2 cellular contexts compared by ENCODE assay signal in genomic region chr7:22782616-22783232, GRCh38.
TF ChIP-seq lines count a peak whose summit lies in the region.

No MANE protein-coding gene starts in this region.

TF ChIP-seq in WTC11, 78 proteins besides CTCF, POLR2A, EP300 and RAD21:
- TF ChIP-seq NR2C2 (CRISPR knock-in tag; IDR thresholded peaks at IDR 0.05): no peak
- no peak for TF ChIP-seq ZNF425 (CRISPR knock-in tag; conservative IDR thresholded peaks at IDR 0.05)
- no peak for TF ChIP-seq NR3C1 (CRISPR knock-in tag; conservative IDR thresholded peaks at IDR 0.05; ENCODE audit: low read depth)
- no peak for TF ChIP-seq JAZF1 (CRISPR knock-in tag; IDR thresholded peaks at IDR 0.05)
- no peak for TF ChIP-seq CBFB (CRISPR knock-in tag; IDR thresholded peaks at IDR 0.05; ENCODE audit: low read depth)
- TF ChIP-seq ZNF512 (CRISPR knock-in tag; IDR thresholded peaks at IDR 0.05; ENCODE audit: borderline replicate concordance): no peak
- TF ChIP-seq, protein P1, sequence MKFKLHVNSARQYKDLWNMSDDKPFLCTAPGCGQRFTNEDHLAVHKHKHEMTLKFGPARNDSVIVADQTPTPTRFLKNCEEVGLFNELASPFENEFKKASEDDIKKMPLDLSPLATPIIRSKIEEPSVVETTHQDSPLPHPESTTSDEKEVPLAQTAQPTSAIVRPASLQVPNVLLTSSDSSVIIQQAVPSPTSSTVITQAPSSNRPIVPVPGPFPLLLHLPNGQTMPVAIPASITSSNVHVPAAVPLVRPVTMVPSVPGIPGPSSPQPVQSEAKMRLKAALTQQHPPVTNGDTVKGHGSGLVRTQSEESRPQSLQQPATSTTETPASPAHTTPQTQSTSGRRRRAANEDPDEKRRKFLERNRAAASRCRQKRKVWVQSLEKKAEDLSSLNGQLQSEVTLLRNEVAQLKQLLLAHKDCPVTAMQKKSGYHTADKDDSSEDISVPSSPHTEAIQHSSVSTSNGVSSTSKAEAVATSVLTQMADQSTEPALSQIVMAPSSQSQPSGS (CRISPR knock-in tag; IDR thresholded peaks at IDR 0.05; ENCODE audit: borderline replicate concordance, low read depth): no peak
- no peak for TF ChIP-seq NR1H2 (CRISPR knock-in tag; IDR thresholded peaks at IDR 0.05)
- TF ChIP-seq ETV6 (CRISPR knock-in tag; IDR thresholded peaks at IDR 0.05): no peak
- TF ChIP-seq, protein P2, sequence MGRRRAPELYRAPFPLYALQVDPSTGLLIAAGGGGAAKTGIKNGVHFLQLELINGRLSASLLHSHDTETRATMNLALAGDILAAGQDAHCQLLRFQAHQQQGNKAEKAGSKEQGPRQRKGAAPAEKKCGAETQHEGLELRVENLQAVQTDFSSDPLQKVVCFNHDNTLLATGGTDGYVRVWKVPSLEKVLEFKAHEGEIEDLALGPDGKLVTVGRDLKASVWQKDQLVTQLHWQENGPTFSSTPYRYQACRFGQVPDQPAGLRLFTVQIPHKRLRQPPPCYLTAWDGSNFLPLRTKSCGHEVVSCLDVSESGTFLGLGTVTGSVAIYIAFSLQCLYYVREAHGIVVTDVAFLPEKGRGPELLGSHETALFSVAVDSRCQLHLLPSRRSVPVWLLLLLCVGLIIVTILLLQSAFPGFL (CRISPR knock-in tag; IDR thresholded peaks at IDR 0.05; ENCODE audit: borderline replicate concordance): no peak
- TF ChIP-seq GTF2I (CRISPR knock-in tag; conservative IDR thresholded peaks at IDR 0.05): no peak
- no peak for TF ChIP-seq TCF7 (CRISPR knock-in tag; IDR thresholded peaks at IDR 0.05; ENCODE audit: low read depth)
- TF ChIP-seq, protein P3, sequence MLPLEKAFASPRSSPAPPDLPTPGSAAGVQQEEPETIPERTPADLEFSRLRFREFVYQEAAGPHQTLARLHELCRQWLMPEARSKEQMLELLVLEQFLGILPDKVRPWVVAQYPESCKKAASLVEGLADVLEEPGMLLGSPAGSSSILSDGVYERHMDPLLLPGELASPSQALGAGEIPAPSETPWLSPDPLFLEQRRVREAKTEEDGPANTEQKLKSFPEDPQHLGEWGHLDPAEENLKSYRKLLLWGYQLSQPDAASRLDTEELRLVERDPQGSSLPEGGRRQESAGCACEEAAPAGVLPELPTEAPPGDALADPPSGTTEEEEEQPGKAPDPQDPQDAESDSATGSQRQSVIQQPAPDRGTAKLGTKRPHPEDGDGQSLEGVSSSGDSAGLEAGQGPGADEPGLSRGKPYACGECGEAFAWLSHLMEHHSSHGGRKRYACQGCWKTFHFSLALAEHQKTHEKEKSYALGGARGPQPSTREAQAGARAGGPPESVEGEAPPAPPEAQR (CRISPR knock-in tag; IDR thresholded peaks at IDR 0.05): no peak
- no peak for TF ChIP-seq E2F4 (CRISPR knock-in tag; IDR thresholded peaks at IDR 0.05; ENCODE audit: borderline replicate concordance, low read depth)
TF ChIP-seq in WTC11: peak in this region for 0.

TF ChIP-seq in HepG2, 621 proteins besides CTCF, POLR2A, EP300 and RAD21 (continues in another document):
- TF ChIP-seq ERF (CRISPR knock-in tag; IDR thresholded peaks at IDR 0.05) (0 out of 2 replicates have a peak, but pooled peaks have one; percentile 33), SMC3 (IDR thresholded peaks at IDR 0.05; ENCODE audit: low read length) (peak; percentile 67; the same call in 1 of the 2 replicates), GLI4 (CRISPR knock-in tag; IDR thresholded peaks at IDR 0.05; ENCODE audit: borderline replicate concordance) (no peak), ZNF614 (CRISPR knock-in tag; IDR thresholded peaks at IDR 0.05; ENCODE audit: borderline replicate concordance) (0 out of 2 replicates have a peak, but pooled peaks have one; percentile 39), ZNF556 (CRISPR knock-in tag; IDR thresholded peaks at IDR 0.05; ENCODE audit: borderline replicate concordance) (no peak), JUNB (CRISPR knock-in tag; IDR thresholded peaks at IDR 0.05; ENCODE audit: borderline replicate concordance) (no peak), ZNF510 (CRISPR knock-in tag; IDR thresholded peaks at IDR 0.05; ENCODE audit: low read depth) (no peak), ZSCAN29 (CRISPR knock-in tag; conservative IDR thresholded peaks at IDR 0.05) (no peak), ZSCAN12 (CRISPR knock-in tag; IDR thresholded peaks at IDR 0.05) (no peak), RBM39 (IDR thresholded peaks at IDR 0.05; ENCODE audit: low read depth, low read length, poor library complexity, severe bottlenecking) (no peak), ZNF33A (CRISPR knock-in tag; IDR thresholded peaks at IDR 0.05; ENCODE audit: borderline replicate concordance) (no peak), ATF7-NPFF (CRISPR knock-in tag; IDR thresholded peaks at IDR 0.05; ENCODE audit: low read depth) (no peak), TAF15 (IDR thresholded peaks at IDR 0.05; ENCODE audit: low read depth, low read length, poor library complexity, severe bottlenecking) (no peak), MAFK (conservative IDR thresholded peaks at IDR 0.05 in 1 of 2, IDR thresholded peaks at IDR 0.05 in 1 of 2; ENCODE audit: low read length in 2 of 2) (no peak), CEBPG (CRISPR knock-in tag; IDR thresholded peaks at IDR 0.05) (no peak), ZNF484 (CRISPR knock-in tag; IDR thresholded peaks at IDR 0.05; ENCODE audit: borderline replicate concordance, low read depth) (no peak), STAT5B (CRISPR knock-in tag; IDR thresholded peaks at IDR 0.05) (no peak), ARID2 (CRISPR knock-in tag; IDR thresholded peaks at IDR 0.05; ENCODE audit: borderline replicate concordance) (no peak), ZNF12 (CRISPR knock-in tag; IDR thresholded peaks at IDR 0.05) (peak; percentile 99), KDM2A (CRISPR knock-in tag; IDR thresholded peaks at IDR 0.05; ENCODE audit: borderline replicate concordance, low read depth) (peak; percentile 30; the same call in 1 of the 2 replicates), HNF4G (IDR thresholded peaks at IDR 0.05; ENCODE audit: borderline replicate concordance, low read depth, low read length) (peak; percentile 88), HNF4G (CRISPR knock-in tag; IDR thresholded peaks at IDR 0.05; ENCODE audit: borderline replicate concordance, low read depth) (no peak), TRIM24 (CRISPR knock-in tag; IDR thresholded peaks at IDR 0.05) (no peak), ZMYM4 (CRISPR knock-in tag; IDR thresholded peaks at IDR 0.05) (peak; percentile 23; the same call in 1 of the 2 replicates), ZNF644 (CRISPR knock-in tag; IDR thresholded peaks at IDR 0.05; ENCODE audit: low read depth) (0 out of 2 replicates have a peak, but pooled peaks have one; percentile 32), ZNF652 (CRISPR knock-in tag; IDR thresholded peaks at IDR 0.05; ENCODE audit: borderline replicate concordance, low read depth) (peak; percentile 38; the same call in 1 of the 2 replicates)
- TF ChIP-seq, protein P4, sequence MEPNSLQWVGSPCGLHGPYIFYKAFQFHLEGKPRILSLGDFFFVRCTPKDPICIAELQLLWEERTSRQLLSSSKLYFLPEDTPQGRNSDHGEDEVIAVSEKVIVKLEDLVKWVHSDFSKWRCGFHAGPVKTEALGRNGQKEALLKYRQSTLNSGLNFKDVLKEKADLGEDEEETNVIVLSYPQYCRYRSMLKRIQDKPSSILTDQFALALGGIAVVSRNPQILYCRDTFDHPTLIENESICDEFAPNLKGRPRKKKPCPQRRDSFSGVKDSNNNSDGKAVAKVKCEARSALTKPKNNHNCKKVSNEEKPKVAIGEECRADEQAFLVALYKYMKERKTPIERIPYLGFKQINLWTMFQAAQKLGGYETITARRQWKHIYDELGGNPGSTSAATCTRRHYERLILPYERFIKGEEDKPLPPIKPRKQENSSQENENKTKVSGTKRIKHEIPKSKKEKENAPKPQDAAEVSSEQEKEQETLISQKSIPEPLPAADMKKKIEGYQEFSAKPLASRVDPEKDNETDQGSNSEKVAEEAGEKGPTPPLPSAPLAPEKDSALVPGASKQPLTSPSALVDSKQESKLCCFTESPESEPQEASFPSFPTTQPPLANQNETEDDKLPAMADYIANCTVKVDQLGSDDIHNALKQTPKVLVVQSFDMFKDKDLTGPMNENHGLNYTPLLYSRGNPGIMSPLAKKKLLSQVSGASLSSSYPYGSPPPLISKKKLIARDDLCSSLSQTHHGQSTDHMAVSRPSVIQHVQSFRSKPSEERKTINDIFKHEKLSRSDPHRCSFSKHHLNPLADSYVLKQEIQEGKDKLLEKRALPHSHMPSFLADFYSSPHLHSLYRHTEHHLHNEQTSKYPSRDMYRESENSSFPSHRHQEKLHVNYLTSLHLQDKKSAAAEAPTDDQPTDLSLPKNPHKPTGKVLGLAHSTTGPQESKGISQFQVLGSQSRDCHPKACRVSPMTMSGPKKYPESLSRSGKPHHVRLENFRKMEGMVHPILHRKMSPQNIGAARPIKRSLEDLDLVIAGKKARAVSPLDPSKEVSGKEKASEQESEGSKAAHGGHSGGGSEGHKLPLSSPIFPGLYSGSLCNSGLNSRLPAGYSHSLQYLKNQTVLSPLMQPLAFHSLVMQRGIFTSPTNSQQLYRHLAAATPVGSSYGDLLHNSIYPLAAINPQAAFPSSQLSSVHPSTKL (CRISPR knock-in tag; IDR thresholded peaks at IDR 0.05): 0 out of 2 replicates have a peak, but pooled peaks have one; percentile 26
- TF ChIP-seq, protein P5, sequence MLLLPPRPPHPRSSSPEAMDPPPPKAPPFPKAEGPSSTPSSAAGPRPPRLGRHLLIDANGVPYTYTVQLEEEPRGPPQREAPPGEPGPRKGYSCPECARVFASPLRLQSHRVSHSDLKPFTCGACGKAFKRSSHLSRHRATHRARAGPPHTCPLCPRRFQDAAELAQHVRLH (CRISPR knock-in tag; IDR thresholded peaks at IDR 0.05; ENCODE audit: borderline replicate concordance, low read depth): 0 out of 2 replicates have a peak, but pooled peaks have one; percentile 32
- TF ChIP-seq, protein P6, sequence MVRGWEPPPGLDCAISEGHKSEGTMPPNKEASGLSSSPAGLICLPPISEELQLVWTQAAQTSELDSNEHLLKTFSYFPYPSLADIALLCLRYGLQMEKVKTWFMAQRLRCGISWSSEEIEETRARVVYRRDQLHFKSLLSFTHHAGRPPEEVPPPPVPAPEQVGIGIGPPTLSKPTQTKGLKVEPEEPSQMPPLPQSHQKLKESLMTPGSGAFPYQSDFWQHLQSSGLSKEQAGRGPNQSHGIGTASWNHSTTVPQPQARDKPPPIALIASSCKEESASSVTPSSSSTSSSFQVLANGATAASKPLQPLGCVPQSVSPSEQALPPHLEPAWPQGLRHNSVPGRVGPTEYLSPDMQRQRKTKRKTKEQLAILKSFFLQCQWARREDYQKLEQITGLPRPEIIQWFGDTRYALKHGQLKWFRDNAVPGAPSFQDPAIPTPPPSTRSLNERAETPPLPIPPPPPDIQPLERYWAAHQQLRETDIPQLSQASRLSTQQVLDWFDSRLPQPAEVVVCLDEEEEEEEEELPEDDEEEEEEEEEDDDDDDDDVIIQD (CRISPR knock-in tag; IDR thresholded peaks at IDR 0.05; ENCODE audit: low read depth): no peak
- TF ChIP-seq, protein P7, sequence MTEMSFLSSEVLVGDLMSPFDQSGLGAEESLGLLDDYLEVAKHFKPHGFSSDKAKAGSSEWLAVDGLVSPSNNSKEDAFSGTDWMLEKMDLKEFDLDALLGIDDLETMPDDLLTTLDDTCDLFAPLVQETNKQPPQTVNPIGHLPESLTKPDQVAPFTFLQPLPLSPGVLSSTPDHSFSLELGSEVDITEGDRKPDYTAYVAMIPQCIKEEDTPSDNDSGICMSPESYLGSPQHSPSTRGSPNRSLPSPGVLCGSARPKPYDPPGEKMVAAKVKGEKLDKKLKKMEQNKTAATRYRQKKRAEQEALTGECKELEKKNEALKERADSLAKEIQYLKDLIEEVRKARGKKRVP (CRISPR knock-in tag; IDR thresholded peaks at IDR 0.05): no peak
- TF ChIP-seq, protein P8, sequence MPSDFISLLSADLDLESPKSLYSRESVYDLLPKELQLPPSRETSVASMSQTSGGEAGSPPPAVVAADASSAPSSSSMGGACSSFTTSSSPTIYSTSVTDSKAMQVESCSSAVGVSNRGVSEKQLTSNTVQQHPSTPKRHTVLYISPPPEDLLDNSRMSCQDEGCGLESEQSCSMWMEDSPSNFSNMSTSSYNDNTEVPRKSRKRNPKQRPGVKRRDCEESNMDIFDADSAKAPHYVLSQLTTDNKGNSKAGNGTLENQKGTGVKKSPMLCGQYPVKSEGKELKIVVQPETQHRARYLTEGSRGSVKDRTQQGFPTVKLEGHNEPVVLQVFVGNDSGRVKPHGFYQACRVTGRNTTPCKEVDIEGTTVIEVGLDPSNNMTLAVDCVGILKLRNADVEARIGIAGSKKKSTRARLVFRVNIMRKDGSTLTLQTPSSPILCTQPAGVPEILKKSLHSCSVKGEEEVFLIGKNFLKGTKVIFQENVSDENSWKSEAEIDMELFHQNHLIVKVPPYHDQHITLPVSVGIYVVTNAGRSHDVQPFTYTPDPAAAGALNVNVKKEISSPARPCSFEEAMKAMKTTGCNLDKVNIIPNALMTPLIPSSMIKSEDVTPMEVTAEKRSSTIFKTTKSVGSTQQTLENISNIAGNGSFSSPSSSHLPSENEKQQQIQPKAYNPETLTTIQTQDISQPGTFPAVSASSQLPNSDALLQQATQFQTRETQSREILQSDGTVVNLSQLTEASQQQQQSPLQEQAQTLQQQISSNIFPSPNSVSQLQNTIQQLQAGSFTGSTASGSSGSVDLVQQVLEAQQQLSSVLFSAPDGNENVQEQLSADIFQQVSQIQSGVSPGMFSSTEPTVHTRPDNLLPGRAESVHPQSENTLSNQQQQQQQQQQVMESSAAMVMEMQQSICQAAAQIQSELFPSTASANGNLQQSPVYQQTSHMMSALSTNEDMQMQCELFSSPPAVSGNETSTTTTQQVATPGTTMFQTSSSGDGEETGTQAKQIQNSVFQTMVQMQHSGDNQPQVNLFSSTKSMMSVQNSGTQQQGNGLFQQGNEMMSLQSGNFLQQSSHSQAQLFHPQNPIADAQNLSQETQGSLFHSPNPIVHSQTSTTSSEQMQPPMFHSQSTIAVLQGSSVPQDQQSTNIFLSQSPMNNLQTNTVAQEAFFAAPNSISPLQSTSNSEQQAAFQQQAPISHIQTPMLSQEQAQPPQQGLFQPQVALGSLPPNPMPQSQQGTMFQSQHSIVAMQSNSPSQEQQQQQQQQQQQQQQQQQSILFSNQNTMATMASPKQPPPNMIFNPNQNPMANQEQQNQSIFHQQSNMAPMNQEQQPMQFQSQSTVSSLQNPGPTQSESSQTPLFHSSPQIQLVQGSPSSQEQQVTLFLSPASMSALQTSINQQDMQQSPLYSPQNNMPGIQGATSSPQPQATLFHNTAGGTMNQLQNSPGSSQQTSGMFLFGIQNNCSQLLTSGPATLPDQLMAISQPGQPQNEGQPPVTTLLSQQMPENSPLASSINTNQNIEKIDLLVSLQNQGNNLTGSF (CRISPR knock-in tag; IDR thresholded peaks at IDR 0.05): no peak
